Comparison of ENCODE assay signal across 8 cellular contexts in the genomic region with DNA sequence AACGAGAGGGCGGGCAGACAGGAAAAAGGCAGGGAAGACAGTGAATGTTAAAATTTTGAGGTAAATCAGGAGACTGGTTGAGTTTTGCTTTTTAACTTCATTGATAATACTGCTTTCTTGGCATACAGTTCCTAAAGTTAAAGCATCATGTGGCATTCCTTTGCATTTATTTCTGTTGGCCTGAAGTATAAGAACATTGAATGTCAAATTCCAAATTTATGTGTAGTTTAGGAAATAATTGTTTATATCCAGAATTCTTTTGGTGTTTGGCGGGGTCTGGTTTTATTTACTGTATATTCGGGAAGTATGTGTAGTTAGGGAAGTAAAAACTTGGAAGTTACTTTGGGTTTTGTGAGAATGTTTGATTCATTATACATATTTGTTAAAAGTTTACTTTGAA.
DNase-seq lines count a peak whose midpoint lies in the region; ATAC-seq and TF ChIP-seq lines count a peak whose summit lies in the region.

No MANE protein-coding gene starts in this region.

- no peaks in the 10 kb centered on the region for H3K9me2 ChIP-seq in OCI-LY7 (ENCODE audit: insufficient read depth, low read length)

- no peak overlapping the region for H3K9ac ChIP-seq in neuronal stem cell (ENCODE audit: low read depth, low read length, poor library complexity)

- H2BK5ac ChIP-seq in neuronal stem cell (ENCODE audit: low read length), result no peak overlapping the region

- H3K4me3 Mint-ChIP-seq in CD14-positive monocyte, result peak overlapping the region; percentile 84 to 90
- peak overlapping the region; percentile 95 for H3K4me3 Mint-ChIP-seq in endothelial cell (ENCODE audit: unreplicated experiment)

- H3K18ac ChIP-seq in neuronal stem cell (ENCODE audit: low read length), result no peak overlapping the region

- H2AFZ ChIP-seq in OCI-LY7 (ENCODE audit: low read length), result no peak overlapping the region
- H2AFZ ChIP-seq in neuronal stem cell (ENCODE audit: low read length), result no peak overlapping the region

- peaks cover 0 to 2% of the 10 kb centered on the region in 2 donors for H3K36me3 Mint-ChIP-seq in CD14-positive monocyte
- H3K36me3 Mint-ChIP-seq in endothelial cell (ENCODE audit: low read depth, unreplicated experiment), result peaks cover 4% of the 10 kb centered on the region

- H3K27me3 ChIP-seq in neuronal stem cell (ENCODE audit: control insufficient read depth in 3 of 3, insufficient read depth in 3 of 3, low read depth in 1 of 3, low read length in 3 of 3), result no peaks in the 10 kb centered on the region

- H3K27ac ChIP-seq in OCI-LY7 (ENCODE audit: low read depth, low read length, poor library complexity, severe bottlenecking) (peak overlapping the region; percentile 87), neuronal stem cell (replicated peaks; ENCODE audit: low read length) (no peak overlapping the region)

- H3K4me1 ChIP-seq in OCI-LY7 (ENCODE audit: insufficient read depth, low read length, poor library complexity, severe bottlenecking) (peaks cover 51% of the 10 kb centered on the region), neuronal stem cell (ENCODE audit: control insufficient read depth in 2 of 2, insufficient read depth in 1 of 2, low read depth in 1 of 2, low read length in 2 of 2) (peaks cover 1 to 8% of the 10 kb centered on the region in 2 donors)

- no peak overlapping the region for H4K91ac ChIP-seq in neuronal stem cell (ENCODE audit: low read depth, low read length, poor library complexity)

- TF ChIP-seq CTCF in CD14-positive monocyte (IDR thresholded peaks at IDR 0.05) (no peak), OCI-LY7 (conservative IDR thresholded peaks at IDR 0.05; ENCODE audit: low read length) (no peak), endothelial cell (IDR thresholded peaks at IDR 0.05; ENCODE audit: unreplicated experiment) (no peak)

- no TSS peak for BruUV-seq in OCI-LY7 (replicated peaks; lab: Mats Ljungman, UMichigan)

- no peak overlapping the region for H3K14ac ChIP-seq in neuronal stem cell (ENCODE audit: low read length)

- H3K9me3 ChIP-seq in OCI-LY7 (ENCODE audit: low read length) (no peaks in the 10 kb centered on the region), neuronal stem cell (replicated peaks in 1 of 2; ENCODE audit: control insufficient read depth in 2 of 2, insufficient read depth in 1 of 2, low read depth in 1 of 2, low read length in 2 of 2) (peaks cover 0 to 3% of the 10 kb centered on the region in 2 donors)

- H4K8ac ChIP-seq in neuronal stem cell (ENCODE audit: low read depth, low read length), result no peak overlapping the region

- no CpG with 5 or more reads among the region's 4 CpGs for WGBS in neuronal stem cell (ENCODE audit: extremely low coverage in 2 of 2, insufficient read length in 2 of 2, insufficient replicate concordance in 1 of 2), 2 donors

- POLR2A ChIA-PET in OCI-LY7 (lab: Charles Lee), result no interaction called here

- no peak overlapping the region for H2BK120ac ChIP-seq in neuronal stem cell (ENCODE audit: low read depth, low read length)

- H3K79me2 ChIP-seq in OCI-LY7 (ENCODE audit: insufficient read depth, low read depth, low read length), result peaks cover 56% of the 10 kb centered on the region

- H3K23ac ChIP-seq in neuronal stem cell (ENCODE audit: low read depth, low read length, poor library complexity), result no peak overlapping the region

- DNase-seq in CD14-positive monocyte (ENCODE audit: low spot score), result no peak
- no peak for DNase-seq in OCI-LY7 (ENCODE audit: low spot score)
- no peak for DNase-seq in endothelial cell (ENCODE audit: low spot score)
- no peak for DNase-seq in neuronal stem cell (ENCODE audit: low spot score)
- no peak for DNase-seq in nucleus accumbens (lab: John Stamatoyannopoulos, UW)
- no peak for DNase-seq in HPDE6-E6E7 (ENCODE audit: extremely low spot score)

- intact Hi-C loops in CD14-positive monocyte (cut with micrococcal nuclease) (loop anchor here (5.0 to 10.0 kb wide), 4 partner anchors 87 to 1053 kb away; partner anchors contain the start of gene ZNF169 (in 1 of the 2)), OCI-LY7 (cut with micrococcal nuclease; ENCODE audit: unreplicated experiment) (loop anchor here (5.0 kb wide), 1 partner anchor 1710 kb away; the partner anchor contains the start of gene ERCC6L2)

- H3K4me2 ChIP-seq in OCI-LY7 (ENCODE audit: low read length), result peak overlapping the region; percentile 82
- peak overlapping the region; percentile 40 for H3K4me2 ChIP-seq in neuronal stem cell (ENCODE audit: insufficient read depth, low read length, poor library complexity, severe bottlenecking)

- no peak overlapping the region for H2BK15ac ChIP-seq in neuronal stem cell (ENCODE audit: low read length)

- peaks cover 2% of the 10 kb centered on the region for H3K79me1 ChIP-seq in neuronal stem cell (ENCODE audit: low read depth, low read length)

- H3K27ac Mint-ChIP-seq in CD14-positive monocyte (peak overlapping the region; percentile 89 to 97 (median 95)), endothelial cell (ENCODE audit: unreplicated experiment) (peak overlapping the region; percentile 98)

- H4K20me1 ChIP-seq in OCI-LY7 (ENCODE audit: insufficient read depth, low read length), result peaks cover 32% of the 10 kb centered on the region

- CTCF ChIA-PET in OCI-LY7 (lab: Charles Lee; ENCODE audit: unreplicated experiment), result no interaction called here

- ATAC-seq in HG03457 (IDR thresholded peaks at IDR 0.05; ENCODE audit: unreplicated experiment) (no peak), HG03354 (IDR thresholded peaks at IDR 0.05; ENCODE audit: poor library complexity, severe bottlenecking, unreplicated experiment) (no peak)

- peaks cover 0 to 3% (median 0%) of the 10 kb centered on the region in 3 donors for H3K27me3 Mint-ChIP-seq in CD14-positive monocyte (ENCODE audit: low read depth in 3 of 3)
- H3K27me3 Mint-ChIP-seq in endothelial cell (ENCODE audit: unreplicated experiment), result peaks cover 13% of the 10 kb centered on the region

- peaks cover 0 to 3% (median 0%) of the 10 kb centered on the region in 7 donors for H3K9me3 Mint-ChIP-seq in CD14-positive monocyte
- H3K9me3 Mint-ChIP-seq in endothelial cell (ENCODE audit: unreplicated experiment), result no peaks in the 10 kb centered on the region

- no peak overlapping the region for H2AK5ac ChIP-seq in neuronal stem cell (ENCODE audit: low read depth, low read length)

- no peak overlapping the region for H2BK12ac ChIP-seq in neuronal stem cell (ENCODE audit: low read length)

- H3K4me1 Mint-ChIP-seq in CD14-positive monocyte (peaks cover 45% of the 10 kb centered on the region), endothelial cell (ENCODE audit: unreplicated experiment) (peaks cover 28% of the 10 kb centered on the region)

- H3K4ac ChIP-seq in neuronal stem cell (ENCODE audit: low read length), result no peak overlapping the region

- H3K36me3 ChIP-seq in OCI-LY7 (ENCODE audit: insufficient read depth, low read length) (peaks cover 52% of the 10 kb centered on the region), neuronal stem cell (replicated peaks in 1 of 2; ENCODE audit: control insufficient read depth in 2 of 2, insufficient read depth in 2 of 2, low read length in 2 of 2) (peaks cover 0 to 38% of the 10 kb centered on the region in 2 donors)

- H3K4me3 ChIP-seq in OCI-LY7 (ENCODE audit: low read depth, low read length, poor library complexity, severe bottlenecking), result peak overlapping the region; percentile 83
- peak overlapping the region; percentile 89 to 95 for H3K4me3 ChIP-seq in neuronal stem cell (ENCODE audit: low read length in 2 of 2)
